21 cellular contexts compared by ENCODE assay signal in the genomic region with DNA sequence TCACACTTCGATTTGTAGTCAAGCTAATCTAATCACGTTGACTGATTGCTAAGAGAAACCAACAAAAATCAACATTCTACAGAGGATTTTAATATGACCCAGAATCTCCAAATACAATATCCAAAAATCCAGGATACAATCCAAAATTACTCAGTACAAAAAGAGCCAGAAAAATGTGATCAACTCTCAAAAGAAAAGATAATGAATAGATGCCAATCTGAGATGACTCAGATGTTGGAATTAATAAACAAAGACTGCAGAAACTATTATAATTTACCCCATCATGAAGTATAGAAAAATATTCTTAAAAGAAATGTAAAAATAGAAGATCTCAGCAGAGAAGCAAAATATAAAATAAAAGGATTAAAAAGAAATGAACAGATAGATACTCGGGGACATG. TPM values are rescaled to one million over a fixed set of nuclear protein-coding genes. Genes with fewer than 3 reads are reported as not detected.
A peak's percentile ranks its signal among the peaks of the same experiment; 100 is the strongest.
DNase-seq lines count a peak whose midpoint lies in the region; ATAC-seq, FAIRE-seq and TF ChIP-seq lines count a peak whose summit lies in the region.
"Had no signal": no experiment of that assay in that cellular context is flagged by ENCODE, and none has a peak within 500 bp of the region (broad histone marks: within the 10 kb centered on the region; RNA-seq: fewer than 3 reads in every experiment).

No MANE protein-coding gene starts in this region.

- no peaks in the 10 kb centered on the region for H3K9me3 Mint-ChIP-seq in activated T-cell treated with anti-CD3 and anti-CD28 coated beads, Interleukin-2, amount 50 U/mL, for 72 hours

- no peak for DNase-seq in activated T-cell treated with anti-CD3 and anti-CD28 coated beads, Interleukin-2, amount 50 U/mL, for 72 hours
- no peak for DNase-seq in activated T-cell treated with anti-CD3 and anti-CD28 coated beads, Interleukin-2, amount 50 U/mL, for 1 hour
- DNase-seq in keratinocyte (ENCODE audit: low read depth, low spot score): no peak
- no peak for DNase-seq in stimulated activated CD4-positive, alpha-beta T cell treated with anti-CD3 and anti-CD28 coated beads, Interleukin-4, amount 100 ng/mL, for 1 hour
- DNase-seq in stimulated activated CD4-positive, alpha-beta T cell treated with anti-CD3 and anti-CD28 coated beads, Interleukin-15, amount 100 ng/mL, for 24 hours: no peak
- no peak for DNase-seq in NCI-H774 (lab: John Stamatoyannopoulos, UW)
- DNase-seq: C1 segment of cervical spinal cord; Caco-2; NCI-H1048; NCI-H146; NCI-H2081 treated with DMSO at 0.1 percent for 48 hours; NCI-H524; NK-92 treated with Interleukin-12 subunit alpha and Interleukin-12 subunit beta, amount 100 ng/mL, for 24 hours; OCI-M1; RPMI8226 had no signal

- FAIRE-seq in keratinocyte (lab: Jason Lieb, UNC): peak; percentile 23
- FAIRE-seq: GM12878, GM18507 had no signal

- peak overlapping the region; percentile 60 for H3K27ac Mint-ChIP-seq in activated T-cell treated with anti-CD3 and anti-CD28 coated beads, Interleukin-2, amount 50 U/mL, for 72 hours

- ATAC-seq in activated T-cell treated with anti-CD3 and anti-CD28 coated beads, Interleukin-2, amount 50 U/mL, for 72 hours (replicated peaks in 1 of 2): no peak
- ATAC-seq in GM18909 (IDR thresholded peaks at IDR 0.05; ENCODE audit: poor library complexity, unreplicated experiment): no peak
- ATAC-seq: GM12878 had no signal

- peaks cover 4 to 13% of the 10 kb centered on the region in 2 donors for H3K36me3 Mint-ChIP-seq in activated T-cell treated with anti-CD3 and anti-CD28 coated beads, Interleukin-2, amount 50 U/mL, for 72 hours (ENCODE audit: insufficient read depth in 2 of 2)

- TF ChIP-seq CTCF in keratinocyte (optimal IDR thresholded peaks at IDR 0.05 in 1 of 3, IDR thresholded peaks at IDR 0.05 in 1 of 3, conservative IDR thresholded peaks at IDR 0.05 in 1 of 3; ENCODE audit: extremely low read depth in 1 of 3, insufficient read depth in 2 of 3, low read length in 3 of 3): no peak

- H3K27ac ChIP-seq in angular gyrus (ENCODE audit: low read depth, low read length) (peak overlapping the region; percentile 52), keratinocyte (ENCODE audit: control insufficient read depth, insufficient read depth, low read length) (no peak overlapping the region)
- H3K27ac ChIP-seq: 22Rv1 had no signal

- H3K4me3 ChIP-seq in keratinocyte (ENCODE audit: control insufficient read depth in 2 of 3, extremely low read depth in 1 of 3, insufficient read depth in 2 of 3, low read depth in 1 of 3, low read length in 3 of 3): no peak overlapping the region
- H3K4me3 ChIP-seq: GM12878 had no signal

- H3K27me3 Mint-ChIP-seq in activated T-cell treated with anti-CD3 and anti-CD28 coated beads, Interleukin-2, amount 50 U/mL, for 72 hours (ENCODE audit: low read depth): no peaks in the 10 kb centered on the region

- no peak overlapping the region for H3K4me2 ChIP-seq in keratinocyte (ENCODE audit: control insufficient read depth, extremely low read depth, insufficient read depth, low read depth, low read length)

- no peaks in the 10 kb centered on the region for H3K9me3 ChIP-seq in keratinocyte (ENCODE audit: control insufficient read depth, low read depth, low read length)
- H3K9me3 ChIP-seq: Caco-2 had no signal

- no peaks in the 10 kb centered on the region for H4K20me1 ChIP-seq in keratinocyte (ENCODE audit: control insufficient read depth, extremely low read depth, insufficient read depth, low read length)

- H3K9ac ChIP-seq in keratinocyte (ENCODE audit: control insufficient read depth, extremely low read depth, insufficient read depth, low read length): no peak overlapping the region

- peaks cover 0 to 1% of the 10 kb centered on the region in 2 experiments for H3K36me3 ChIP-seq in keratinocyte (ENCODE audit: control insufficient read depth in 2 of 2, extremely low read depth in 1 of 2, insufficient read depth in 2 of 2, low read length in 2 of 2)

- dilution Hi-C loops in keratinocyte (cut with MboI; ENCODE audit: extremely low pct_ligation_motif_present, low sequenced_read_pairs): no loop called here

- H3K79me2 ChIP-seq in keratinocyte (ENCODE audit: control insufficient read depth, insufficient read depth, low read length): no peaks in the 10 kb centered on the region

- H2AFZ ChIP-seq in keratinocyte (ENCODE audit: control insufficient read depth, low read length): no peak overlapping the region

- no peaks in the 10 kb centered on the region for H3K4me1 ChIP-seq in keratinocyte (ENCODE audit: control insufficient read depth, extremely low read depth, insufficient read depth, low read length)
- H3K4me1 ChIP-seq: Caco-2 had no signal

- H3K4me1 Mint-ChIP-seq in activated T-cell treated with anti-CD3 and anti-CD28 coated beads, Interleukin-2, amount 50 U/mL, for 72 hours (ENCODE audit: low read depth): no peaks in the 10 kb centered on the region

- no peak overlapping the region for H3K4me3 Mint-ChIP-seq in activated T-cell treated with anti-CD3 and anti-CD28 coated beads, Interleukin-2, amount 50 U/mL, for 72 hours

- H3K27me3 ChIP-seq in keratinocyte (ENCODE audit: control insufficient read depth, extremely low read depth, insufficient read depth, low read length): no peaks in the 10 kb centered on the region

- no peaks in the 10 kb centered on the region for H3K9me1 ChIP-seq in keratinocyte (ENCODE audit: control insufficient read depth, extremely low read depth, insufficient read depth, low read length)

RNA-seq across cellular contexts. Expression of a gene that starts 22.3 kb away (rescaled TPM):
- total RNA-seq in activated T-cell treated with anti-CD3 and anti-CD28 coated beads, Interleukin-2, amount 50 U/mL, for 72 hours: 10 to 100 TPM; 25.2 to 25.9 TPM
- polyA plus RNA-seq in keratinocyte: 17.1 to 23.1 TPM (median 22.9 TPM) in 3 replicates
- 8.2 TPM for polyA plus RNA-seq in keratinocyte (2011; ENCODE audit: low read depth)
- polyA plus RNA-seq in keratinocyte (2011; cell fraction: cytosol; rRNA removed): 13.5 and 20.6 TPM in 2 replicates
- polyA plus RNA-seq in keratinocyte (2011; cell fraction: nucleus; rRNA removed): 15.3 and 17.7 TPM in 2 replicates
- 8.6 and 15.1 TPM in 2 replicates for polyA plus RNA-seq in keratinocyte (2012; ENCODE audit: low replicate concordance)
- 22.0 to 22.7 TPM (median 22.3 TPM) in 3 replicates for polyA minus RNA-seq in keratinocyte
- polyA minus RNA-seq in keratinocyte (2011; cell fraction: cytosol; rRNA and poly(A)+ RNA removed): 19.0 TPM
- polyA minus RNA-seq in keratinocyte (2011; cell fraction: nucleus; rRNA and poly(A)+ RNA removed): 15.1 and 29.2 TPM in 2 replicates

RNA-seq across cellular contexts. Expression of a gene that starts 22.5 kb away (rescaled TPM):
- 10 to 100 TPM in 1 of 2 donors, 1 to 10 TPM in 1; 5.9 to 11.0 TPM for total RNA-seq in activated T-cell treated with anti-CD3 and anti-CD28 coated beads, Interleukin-2, amount 50 U/mL, for 72 hours
- 12.0 to 18.5 TPM (median 14.1 TPM) in 3 replicates for polyA plus RNA-seq in keratinocyte
- polyA plus RNA-seq in keratinocyte (2011; ENCODE audit: low read depth): 3.3 TPM
- polyA plus RNA-seq in keratinocyte (2011; cell fraction: cytosol; rRNA removed): 6.0 and 6.9 TPM in 2 replicates
- polyA plus RNA-seq in keratinocyte (2011; cell fraction: nucleus; rRNA removed): 21.6 and 22.4 TPM in 2 replicates
- polyA plus RNA-seq in keratinocyte (2012; ENCODE audit: low replicate concordance): 8.5 and 8.9 TPM in 2 replicates
- 11.5 to 17.0 TPM (median 13.6 TPM) in 3 replicates for polyA minus RNA-seq in keratinocyte
- polyA minus RNA-seq in keratinocyte (2011; cell fraction: cytosol; rRNA and poly(A)+ RNA removed): 5.9 TPM
- 20.4 and 33.4 TPM in 2 replicates for polyA minus RNA-seq in keratinocyte (2011; cell fraction: nucleus; rRNA and poly(A)+ RNA removed)

RNA-seq across cellular contexts. Expression of a gene that starts 57.6 kb away (rescaled TPM):
- total RNA-seq in activated T-cell treated with anti-CD3 and anti-CD28 coated beads, Interleukin-2, amount 50 U/mL, for 72 hours: 1 to 10 TPM; 1.3 to 2.0 TPM
- polyA plus RNA-seq in keratinocyte: 0.22 to 0.79 TPM (median 0.35 TPM) in 3 replicates
- 0.59 TPM for polyA plus RNA-seq in keratinocyte (2011; ENCODE audit: low read depth)
- 0.08 and 0.16 TPM in 2 replicates for polyA plus RNA-seq in keratinocyte (2011; cell fraction: cytosol; rRNA removed)
- polyA plus RNA-seq in keratinocyte (2011; cell fraction: nucleus; rRNA removed): 2.1 and 3.1 TPM in 2 replicates
- 0.09 and 0.59 TPM in 2 replicates for polyA plus RNA-seq in keratinocyte (2012; ENCODE audit: low replicate concordance)
- 0.30 to 0.69 TPM (median 0.38 TPM) in 3 replicates for polyA minus RNA-seq in keratinocyte
- not detected for polyA minus RNA-seq in keratinocyte (2011; cell fraction: cytosol; rRNA and poly(A)+ RNA removed)
- polyA minus RNA-seq in keratinocyte (2011; cell fraction: nucleus; rRNA and poly(A)+ RNA removed): 0.21 and 1.5 TPM in 2 replicates
- total RNA-seq: Caco-2, HT1080 had no signal
